ENCODE assay signal across 24 cellular contexts in the genomic region with DNA sequence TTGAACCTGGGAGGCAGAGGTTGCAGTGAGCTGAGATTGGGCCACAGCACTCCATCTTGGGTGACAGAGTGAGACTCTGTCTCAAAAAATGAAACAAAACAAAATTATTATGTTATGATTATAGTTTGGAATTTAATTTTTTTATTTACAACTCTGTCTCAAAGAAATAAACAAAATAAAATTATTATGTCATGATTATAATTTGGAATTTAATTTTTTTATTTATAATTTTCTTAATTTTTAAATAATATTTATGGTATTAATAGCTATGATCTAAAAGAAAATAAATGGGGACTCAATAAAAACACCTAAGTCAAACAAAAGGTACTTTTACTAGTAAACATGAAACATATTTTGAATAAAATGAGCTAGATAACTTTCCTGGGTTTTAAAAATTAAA.
DNase-seq lines count a peak whose midpoint lies in the region; ATAC-seq and FAIRE-seq lines count a peak whose summit lies in the region.
"Had no signal": no experiment of that assay in that cellular context is flagged by ENCODE, and none has a peak within 500 bp of the region (broad histone marks: within the 10 kb centered on the region; RNA-seq: fewer than 3 reads in every experiment).

No MANE protein-coding gene starts in this region.

- ATAC-seq in GM18502 (IDR thresholded peaks at IDR 0.05; ENCODE audit: poor library complexity, unreplicated experiment) (no peak), HG03108 (IDR thresholded peaks at IDR 0.05; ENCODE audit: unreplicated experiment) (no peak)
- ATAC-seq: GM12878 had no signal

- DNase-seq in RCC 7860 (ENCODE audit: low spot score): no peak
- DNase-seq in frontal cortex (ENCODE audit: low spot score in 2 of 2): no peak
- DNase-seq in hypothalamus (lab: John Stamatoyannopoulos, UW): no peak
- DNase-seq in occipital lobe (lab: John Stamatoyannopoulos, UW): no peak
- DNase-seq: ACHN; BE2C; C1 segment of cervical spinal cord; CD4-positive, alpha-beta memory T cell; CD4-positive, CD25-positive, alpha-beta regulatory T cell; CD8-positive, alpha-beta memory T cell; COR-L47; DMS 273 treated with DMSO at 0.1 percent for 48 hours; DMS153; DMS53; DMS79; DND-41; EL had no signal

- FAIRE-seq in A204.1 (lab: Jason Lieb, UNC): peak; percentile 85
- peak; percentile 52 for FAIRE-seq in RCC 7860 (lab: Jason Lieb, UNC)
- FAIRE-seq in colon (lab: Jason Lieb, UNC): peak; percentile 31
- FAIRE-seq in frontal cortex (lab: Jason Lieb, UNC): peak; percentile 97
- FAIRE-seq: GM12878, GM12892, GM19239 had no signal
